In genomic region chr11:70423523-70424505, GRCh38 we compare ENCODE assay signal across 9 cellular contexts. TPM values are rescaled to one million over a fixed set of nuclear protein-coding genes. Genes with fewer than 3 reads are reported as not detected.
DNase-seq lines count a peak whose midpoint lies in the region; FAIRE-seq and TF ChIP-seq lines count a peak whose summit lies in the region.
"Had no signal": no experiment of that assay in that cellular context is flagged by ENCODE, and none has a peak within 500 bp of the region (broad histone marks: within the 10 kb centered on the region; RNA-seq: fewer than 3 reads in every experiment).

No MANE protein-coding gene starts in this region.

- H4K20me1 ChIP-seq in H1 (replicated peaks in 1 of 2; ENCODE audit: control insufficient read depth in 1 of 2, insufficient read depth in 2 of 2, low read length in 2 of 2) (peaks cover 18 to 28% of the 10 kb centered on the region in 2 experiments), Karpas-422 (ENCODE audit: insufficient read depth, low read depth, low read length) (peaks cover 13% of the 10 kb centered on the region; the same call in 1 of the 2 replicates)

- H3K27ac ChIP-seq in H1 (ENCODE audit: low read depth, low read length) (0 out of 2 replicates have a peak overlapping the region, but pooled peaks have one; percentile 15), small intestine (ENCODE audit: low read depth in 1 of 2, low read length in 1 of 2) (no peak overlapping the region), Karpas-422 (ENCODE audit: low read length) (no peak overlapping the region)

- no peak overlapping the region for H2BK15ac ChIP-seq in H1 (ENCODE audit: low read length)

- FAIRE-seq in H1 (lab: Jason Lieb, UNC) (no peak), small intestine (lab: Jason Lieb, UNC) (no peak)

- H3K79me2 ChIP-seq in H1 (ENCODE audit: control insufficient read depth in 1 of 2, insufficient read depth in 2 of 2, low read length in 2 of 2) (no peaks in the 10 kb centered on the region; a peak in 1 of 4 replicates), Karpas-422 (ENCODE audit: low read length) (no peaks in the 10 kb centered on the region)

- H3K79me1 ChIP-seq in H1 (ENCODE audit: low read depth, low read length), result peaks cover 2% of the 10 kb centered on the region

- H2AFZ ChIP-seq in H1 (ENCODE audit: low read length), result no peak overlapping the region
- H2AFZ ChIP-seq in Karpas-422 (ENCODE audit: low read length), result no peak overlapping the region

- H3K18ac ChIP-seq in H1 (ENCODE audit: extremely low read depth, low read length), result peak overlapping the region; percentile 32; the same call in 1 of the 2 replicates

- no peak overlapping the region for H2BK12ac ChIP-seq in H1 (ENCODE audit: low read depth, low read length)

- H2AK5ac ChIP-seq in H1 (ENCODE audit: low read depth, low read length), result no peak overlapping the region

- H3K27me3 ChIP-seq in H1 (replicated peaks in 1 of 4; ENCODE audit: control insufficient read depth in 3 of 4, extremely low read depth in 1 of 4, insufficient read depth in 3 of 4, low read length in 3 of 4) (no peaks in the 10 kb centered on the region), small intestine (ENCODE audit: control insufficient read depth in 2 of 2, insufficient read depth in 2 of 2, low read length in 2 of 2) (no peaks in the 10 kb centered on the region), Karpas-422 (ENCODE audit: low read length) (no peaks in the 10 kb centered on the region)

- WGBS in H1 (ENCODE audit: extremely low coverage in 1 of 2, insufficient coverage in 1 of 2, insufficient read length in 1 of 2, insufficient replicate concordance in 2 of 2, low coverage in 1 of 2, low lambda C conversion rate in 2 of 2, missing lambda C conversion rate in 1 of 2), 2 experiments, result 87% methylated on average over 28 of the region's 34 CpGs; no CpG with 5 or more reads in 1 of the 2 experiments
- 84 to 91% (median 86%) methylated on average over 34 of the region's 34 CpGs for WGBS in small intestine, 3 donors

- no peak for TF ChIP-seq EP300 in H1 (IDR thresholded peaks at IDR 0.05; ENCODE audit: borderline replicate concordance in 1 of 2, low read depth in 2 of 2, low read length in 2 of 2)

- no peaks in the 10 kb centered on the region for H3K9me2 ChIP-seq in Karpas-422 (replicated peaks; ENCODE audit: insufficient read depth, low read length)

- H3K4me3 ChIP-seq in H1 (ENCODE audit: extremely low read depth in 1 of 4, insufficient read depth in 2 of 4, low read depth in 3 of 4, low read length in 4 of 4) (no peak overlapping the region), small intestine (ENCODE audit: low read depth in 1 of 2, low read length in 2 of 2) (no peak overlapping the region), Karpas-422 (ENCODE audit: low read length) (no peak overlapping the region)

- H2BK120ac ChIP-seq in H1 (replicated peaks; ENCODE audit: low read depth, low read length), result no peak overlapping the region

- H3K23ac ChIP-seq in H1 (ENCODE audit: insufficient read length), result no peak overlapping the region

- H3K9ac ChIP-seq in H1 (replicated peaks in 1 of 4; ENCODE audit: extremely low read depth in 1 of 4, low read depth in 3 of 4, low read length in 3 of 4), result no peak overlapping the region
- H3K9ac ChIP-seq in Karpas-422 (ENCODE audit: low read length), result no peak overlapping the region

- H3K4ac ChIP-seq in H1 (replicated peaks; ENCODE audit: insufficient read length, low read depth, low read length), result no peak overlapping the region

- POLR2A ChIA-PET in H1 (lab: Charles Lee; ENCODE audit: partially characterized antibody), result interaction anchor here (0.6 to 1.8 kb wide), 7 partner anchors 8 to 144 kb away, joined by 3 to 12 read pairs (median 4); partner anchors contain the start of gene CTTN

- H3K4me2 ChIP-seq in H1 (ENCODE audit: insufficient read depth in 1 of 2, low read depth in 2 of 2, low read length in 2 of 2) (no peak overlapping the region), Karpas-422 (ENCODE audit: low read depth, low read length, poor library complexity, severe bottlenecking) (no peak overlapping the region)

- no peak overlapping the region for H3K56ac ChIP-seq in H1 (replicated peaks; ENCODE audit: insufficient read length, low read depth, low read length)

- CTCF ChIA-PET in H1 (lab: Charles Lee; ENCODE audit: partially characterized antibody), result interaction anchor here (0.8 to 1.6 kb wide), 5 partner anchors 8 to 72 kb away, joined by 3 to 6 read pairs (median 3); no protein-coding TSS in a partner anchor

- no peak for TF ChIP-seq POLR2A in H1 (IDR thresholded peaks at IDR 0.05; ENCODE audit: control extremely low read depth in 1 of 2, low read depth in 2 of 2, low read length in 2 of 2)

- H2BK20ac ChIP-seq in H1 (ENCODE audit: low read length), result no peak overlapping the region

- H3K23me2 ChIP-seq in H1 (ENCODE audit: low read depth, low read length), result no peaks in the 10 kb centered on the region

- H3K4me1 ChIP-seq in H1 (replicated peaks in 1 of 4; ENCODE audit: control insufficient read depth in 3 of 4, insufficient read depth in 4 of 4, low read length in 3 of 4) (peaks cover 0 to 10% (median 3%) of the 10 kb centered on the region in 4 experiments; a peak in 3 of 7 replicates), small intestine (ENCODE audit: control insufficient read depth in 2 of 2, insufficient read depth in 1 of 2, low read depth in 1 of 2, low read length in 1 of 2) (no peaks in the 10 kb centered on the region), Karpas-422 (ENCODE audit: low read length) (no peaks in the 10 kb centered on the region)

- H3K9me3 ChIP-seq in H1 (ENCODE audit: insufficient read depth in 2 of 2, low read depth in 1 of 2, low read length in 1 of 2) (no peaks in the 10 kb centered on the region), small intestine (ENCODE audit: control insufficient read depth, low read depth) (no peaks in the 10 kb centered on the region), Karpas-422 (ENCODE audit: low read length) (no peaks in the 10 kb centered on the region)

- no peak for TF ChIP-seq RAD21 in H1 (IDR thresholded peaks at IDR 0.05 in 1 of 2, conservative IDR thresholded peaks at IDR 0.05 in 1 of 2; ENCODE audit: low read depth in 2 of 2, low read length in 2 of 2)

- no peak overlapping the region for H4K91ac ChIP-seq in H1 (replicated peaks; ENCODE audit: insufficient read length, low read length)

- TF ChIP-seq CTCF in H1 (IDR thresholded peaks at IDR 0.05; ENCODE audit: control extremely low read depth in 1 of 3, insufficient read depth in 1 of 3, low read depth in 1 of 3, low read length in 3 of 3), result peak in 1 of 3 experiments; percentile 17; a peak in 1 of 4 replicates

- no peak overlapping the region for H3K14ac ChIP-seq in H1 (ENCODE audit: insufficient read length)

- peak; percentile 46 for DNase-seq in activated naive CD4-positive, alpha-beta T cell treated with Interleukin-2 at 50 U/mL for 16 hours
- DNase-seq in activated naive CD4-positive, alpha-beta T cell (lab: John Stamatoyannopoulos, UW), result no peak
- DNase-seq in OCI-M1 (lab: John Stamatoyannopoulos, UW), result peak; percentile 100
- DNase-seq in H1 (ENCODE audit: low read depth in 1 of 2, low spot score in 2 of 2), result no peak
- DNase-seq in stimulated activated CD8-positive, alpha-beta memory T cell treated with anti-CD3 and anti-CD28 coated beads, Interleukin-12 subunit alpha, Interleukin-12 subunit beta, amount 100 ng/mL, for 4 hours (ENCODE audit: low read depth), result peak; percentile 29
- DNase-seq in small intestine, result no peak
- no peak for DNase-seq in Karpas-422
- DNase-seq in NCI-H69 (lab: John Stamatoyannopoulos, UW), result no peak
- DNase-seq: activated B cell treated with CpG ODN at 0.5 μM for 24 hours had no signal

- peak overlapping the region; percentile 48; the same call in 1 of the 2 replicates for H2BK5ac ChIP-seq in H1 (ENCODE audit: low read depth, low read length)

- H4K5ac ChIP-seq in H1 (ENCODE audit: insufficient read length, low read depth, low read length), result peak overlapping the region; percentile 1

- H4K8ac ChIP-seq in H1 (ENCODE audit: extremely low read depth, insufficient read depth, low read length), result peak overlapping the region; percentile 77

- H3K36me3 ChIP-seq in H1 (ENCODE audit: control insufficient read depth in 2 of 4, insufficient read depth in 4 of 4, low read length in 3 of 4) (peaks cover 25 to 66% (median 63%) of the 10 kb centered on the region in 4 experiments), small intestine (ENCODE audit: control insufficient read depth in 2 of 2, insufficient read depth in 2 of 2, low read length in 2 of 2) (peaks cover 17 to 20% of the 10 kb centered on the region in 2 donors), Karpas-422 (ENCODE audit: insufficient read depth, low read length) (peaks cover 16% of the 10 kb centered on the region; the same call in 1 of the 2 replicates)

TF ChIP-seq in H1, 55 proteins besides CTCF, POLR2A, EP300 and RAD21 (continues in another document):
- TF ChIP-seq RNF2 (IDR thresholded peaks at IDR 0.05; ENCODE audit: borderline replicate concordance, low read depth, low read length, missing control alignments, poor library complexity, severe bottlenecking) (no peak), NANOG (IDR thresholded peaks at IDR 0.05; ENCODE audit: insufficient read depth, low read depth, low read length, poor library complexity, severe bottlenecking) (no peak), HDAC6 (IDR thresholded peaks at IDR 0.05; ENCODE audit: low read depth, low read length) (no peak), BACH1 (IDR thresholded peaks at IDR 0.05; ENCODE audit: low read length) (no peak), ATF2 (IDR thresholded peaks at IDR 0.05; ENCODE audit: low read length) (no peak)

RNA-seq across cellular contexts. Expression of gene CTTN, which starts 25.5 kb away (rescaled TPM):
- 207 and 216 TPM in 2 replicates for total RNA-seq in H1 (2021; fragmentation: NEBNext Ultra II Directional; extraction: Animal tissue kit (Norgen Biotek cat#: 25700))
- polyA plus RNA-seq in H1 (2011; rRNA removed) (84.6 and 125 TPM in 2 replicates), small intestine (100 to 1,000 TPM; 101 to 124 (median 121) TPM)
- polyA plus RNA-seq in H1 (2011; cell fraction: cytosol; rRNA removed), result 128 TPM
- 425 TPM for polyA plus RNA-seq in H1 (2011; cell fraction: nucleus; rRNA removed)
- 187 to 200 TPM (median 193 TPM) in 4 replicates for polyA plus RNA-seq in H1 (2012, experiment 1 of 2)
- polyA plus RNA-seq in H1 (2012, experiment 2 of 2), result 30.1 TPM
- polyA plus RNA-seq in H1 (2013, experiment 1 of 2), result 117 TPM
- polyA plus RNA-seq in H1 (2013, experiment 2 of 2), result 107 TPM
- polyA minus RNA-seq in H1 (2011; rRNA and poly(A)+ RNA removed), result 145 and 156 TPM in 2 replicates
- 92.5 TPM for polyA minus RNA-seq in H1 (2011; cell fraction: cytosol; rRNA and poly(A)+ RNA removed)
- 161 TPM for polyA minus RNA-seq in H1 (2011; cell fraction: nucleus; rRNA and poly(A)+ RNA removed)
- 143 and 198 TPM in 2 replicates for total RNA-seq in Karpas-422 (2014; rRNA removed; shearing (Covaris generic); ENCODE audit: low replicate concordance)

Comparison
In these comparisons a context has a peak if more than half of its experiments do, and no peak if none do; other contexts are left out.
1. DNase-seq: peak in activated naive CD4-positive, alpha-beta T cell treated with Interleukin-2 at 50 U/mL for 16 hours (single experiment), OCI-M1 (single experiment) and stimulated activated CD8-positive, alpha-beta memory T cell treated with anti-CD3 and anti-CD28 coated beads, Interleukin-12 subunit alpha, Interleukin-12 subunit beta, amount 100 ng/mL, for 4 hours (single experiment); none in activated naive CD4-positive, alpha-beta T cell (0 of 4), H1 (0 of 2), small intestine (single experiment), Karpas-422 (single experiment) and NCI-H69 (single experiment).